ENCODE assay signal across 1 cellular context in the genomic region with DNA sequence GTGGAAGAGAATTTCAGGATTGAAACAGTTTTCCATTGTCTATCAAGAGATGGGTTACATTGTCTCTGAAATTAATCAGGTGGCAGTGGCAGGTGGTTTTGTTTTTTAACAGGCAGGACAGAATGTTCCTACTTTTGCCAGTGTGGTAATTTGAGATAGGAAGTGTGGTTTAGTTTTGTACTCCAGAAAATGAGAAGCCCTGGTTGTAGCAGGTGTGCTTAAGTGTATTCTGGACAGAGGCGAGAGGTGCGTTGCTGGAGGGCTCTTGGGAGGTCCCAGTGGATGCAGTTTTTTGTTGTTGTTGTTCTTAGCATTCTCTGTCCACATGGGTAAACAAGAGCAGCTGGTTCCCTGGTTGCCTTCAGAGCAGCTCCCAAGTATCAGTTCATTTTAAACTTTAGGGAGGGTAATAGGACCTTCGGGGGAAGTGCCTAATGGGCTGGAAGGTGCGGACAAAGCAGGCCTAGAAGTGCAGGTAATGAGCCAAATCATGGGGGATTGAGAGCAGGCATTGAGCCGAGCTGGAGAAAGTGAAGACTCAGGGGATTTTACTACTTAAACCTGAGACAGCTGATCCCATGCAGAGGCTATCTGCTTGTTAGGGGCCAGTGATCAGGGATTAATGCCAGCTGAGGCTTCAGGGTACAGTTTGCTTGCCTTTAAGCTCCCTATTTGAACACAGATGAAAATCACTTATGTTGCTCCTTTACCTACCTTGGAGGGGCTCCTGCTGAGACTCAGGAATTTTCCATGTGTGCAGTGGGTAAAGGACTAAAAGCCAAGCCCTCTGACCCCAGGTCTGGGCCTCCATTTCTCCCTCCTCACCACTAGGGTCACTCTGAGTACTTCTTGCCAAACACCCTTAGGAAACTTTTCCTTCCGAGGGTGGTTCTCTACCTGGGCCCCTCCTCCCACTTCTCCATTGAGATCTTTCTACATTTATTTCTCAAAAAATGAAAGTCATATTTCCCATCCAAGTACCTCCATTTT.
TF ChIP-seq lines count a peak whose summit lies in the region.

No MANE protein-coding gene starts in this region.

TF ChIP-seq in WTC11, 78 proteins besides CTCF, POLR2A, EP300 and RAD21 (continued from another document):
- TF ChIP-seq, protein P1, sequence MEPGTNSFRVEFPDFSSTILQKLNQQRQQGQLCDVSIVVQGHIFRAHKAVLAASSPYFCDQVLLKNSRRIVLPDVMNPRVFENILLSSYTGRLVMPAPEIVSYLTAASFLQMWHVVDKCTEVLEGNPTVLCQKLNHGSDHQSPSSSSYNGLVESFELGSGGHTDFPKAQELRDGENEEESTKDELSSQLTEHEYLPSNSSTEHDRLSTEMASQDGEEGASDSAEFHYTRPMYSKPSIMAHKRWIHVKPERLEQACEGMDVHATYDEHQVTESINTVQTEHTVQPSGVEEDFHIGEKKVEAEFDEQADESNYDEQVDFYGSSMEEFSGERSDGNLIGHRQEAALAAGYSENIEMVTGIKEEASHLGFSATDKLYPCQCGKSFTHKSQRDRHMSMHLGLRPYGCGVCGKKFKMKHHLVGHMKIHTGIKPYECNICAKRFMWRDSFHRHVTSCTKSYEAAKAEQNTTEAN (CRISPR knock-in tag; IDR thresholded peaks at IDR 0.05) = no peak
- TF ChIP-seq CREB1 (CRISPR knock-in tag; IDR thresholded peaks at IDR 0.05) (no peak), ZNF416 (CRISPR knock-in tag; IDR thresholded peaks at IDR 0.05) (no peak), ZNF423 (CRISPR knock-in tag; IDR thresholded peaks at IDR 0.05) (no peak), TEAD1 (CRISPR knock-in tag; IDR thresholded peaks at IDR 0.05) (no peak), ZNF219 (CRISPR knock-in tag; IDR thresholded peaks at IDR 0.05; ENCODE audit: borderline replicate concordance) (no peak), ATF3 (CRISPR knock-in tag; conservative IDR thresholded peaks at IDR 0.05) (no peak), PRRX2 (CRISPR knock-in tag; IDR thresholded peaks at IDR 0.05) (no peak)
- TF ChIP-seq, protein P2, sequence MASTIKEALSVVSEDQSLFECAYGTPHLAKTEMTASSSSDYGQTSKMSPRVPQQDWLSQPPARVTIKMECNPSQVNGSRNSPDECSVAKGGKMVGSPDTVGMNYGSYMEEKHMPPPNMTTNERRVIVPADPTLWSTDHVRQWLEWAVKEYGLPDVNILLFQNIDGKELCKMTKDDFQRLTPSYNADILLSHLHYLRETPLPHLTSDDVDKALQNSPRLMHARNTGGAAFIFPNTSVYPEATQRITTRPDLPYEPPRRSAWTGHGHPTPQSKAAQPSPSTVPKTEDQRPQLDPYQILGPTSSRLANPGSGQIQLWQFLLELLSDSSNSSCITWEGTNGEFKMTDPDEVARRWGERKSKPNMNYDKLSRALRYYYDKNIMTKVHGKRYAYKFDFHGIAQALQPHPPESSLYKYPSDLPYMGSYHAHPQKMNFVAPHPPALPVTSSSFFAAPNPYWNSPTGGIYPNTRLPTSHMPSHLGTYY (CRISPR knock-in tag; IDR thresholded peaks at IDR 0.05) = no peak
TF ChIP-seq in WTC11: peak in this region for 0.
